Comparison of ENCODE assay signal across 18 cellular contexts in the genomic region with DNA sequence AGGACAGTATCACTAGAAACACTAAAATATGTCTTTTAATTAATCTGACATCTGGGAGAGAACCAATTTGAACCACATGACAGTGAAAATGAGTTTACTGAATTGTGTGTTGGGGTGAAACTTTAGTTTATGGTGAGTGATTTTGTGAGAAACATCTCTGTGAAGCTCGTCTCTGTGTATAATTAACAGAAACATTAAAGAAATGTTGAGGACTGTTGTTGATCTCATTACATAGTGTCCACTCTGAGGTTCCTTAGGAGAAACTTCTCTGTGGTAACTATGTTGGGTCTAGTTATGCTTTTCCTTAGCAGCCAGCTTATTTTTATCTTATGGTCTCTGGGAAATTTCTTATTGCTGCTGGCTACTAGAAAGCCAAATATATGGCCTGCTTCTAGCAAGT. TPM values are rescaled to one million over a fixed set of nuclear protein-coding genes. Genes with fewer than 3 reads are reported as not detected.
DNase-seq lines count a peak whose midpoint lies in the region; ATAC-seq and TF ChIP-seq lines count a peak whose summit lies in the region.
"Had no signal": no experiment of that assay in that cellular context is flagged by ENCODE, and none has a peak within 500 bp of the region (broad histone marks: within the 10 kb centered on the region; RNA-seq: fewer than 3 reads in every experiment).

No MANE protein-coding gene starts in this region.

- H3K27ac ChIP-seq in muscle layer of duodenum (ENCODE audit: low read length): peak overlapping the region; percentile 25
- peak overlapping the region; percentile 40 for H3K27ac ChIP-seq in smooth muscle cell (ENCODE audit: low read depth)
- no peak overlapping the region for H3K27ac ChIP-seq in caudate nucleus (ENCODE audit: low read depth, low read length)

- H3K36me3 Mint-ChIP-seq in type B pancreatic cell: peaks cover 7% of the 10 kb centered on the region

- H3K79me2 ChIP-seq in smooth muscle cell (ENCODE audit: low read depth): peaks cover 20% of the 10 kb centered on the region

- ATAC-seq in HG03354 (IDR thresholded peaks at IDR 0.05; ENCODE audit: poor library complexity, severe bottlenecking, unreplicated experiment): peak; percentile 56

- no peaks in the 10 kb centered on the region for H3K9me3 ChIP-seq in muscle layer of duodenum (ENCODE audit: control insufficient read depth in 1 of 2, low read length in 2 of 2)
- H3K9me3 ChIP-seq in smooth muscle cell (replicated peaks; ENCODE audit: low read depth): no peaks in the 10 kb centered on the region

- H3K4me1 Mint-ChIP-seq in type B pancreatic cell (ENCODE audit: unreplicated experiment): no peaks in the 10 kb centered on the region
- H3K4me1 Mint-ChIP-seq: B cell had no signal

- peaks cover 0 to 8% of the 10 kb centered on the region in 2 donors for H3K36me3 ChIP-seq in muscle layer of duodenum (ENCODE audit: control insufficient read depth in 1 of 2, insufficient read depth in 2 of 2, low read length in 2 of 2)
- no peaks in the 10 kb centered on the region for H3K36me3 ChIP-seq in smooth muscle cell (ENCODE audit: low read depth)

- DNase-seq in smooth muscle cell (lab: John Stamatoyannopoulos, UW; ENCODE audit: unreplicated experiment) (no peak), caudate nucleus (lab: John Stamatoyannopoulos, UW) (no peak), AG08395 (ENCODE audit: low spot score) (no peak), ACHN (no peak), type B pancreatic cell (ENCODE audit: extremely low spot score, unreplicated experiment) (no peak)
- DNase-seq: DMS79 treated with DMSO at 0.1 percent for 48 hours; H7; Kasumi-1; MM.1S; NCI-H1105; NCI-H1694; NCI-H2081 treated with DMSO at 0.1 percent for 48 hours; NCI-H748 treated with DMSO at 0.1 percent for 48 hours; NK-92 treated with Interleukin-12 subunit alpha and Interleukin-12 subunit beta, amount 100 ng/mL, for 24 hours; SHP77 treated with DMSO at 0.1 percent for 48 hours had no signal

- no peak overlapping the region for H3K4me2 ChIP-seq in smooth muscle cell

- TF ChIP-seq CTCF in smooth muscle cell (IDR thresholded peaks at IDR 0.05; ENCODE audit: borderline replicate concordance, insufficient read depth, poor library complexity, severe bottlenecking) (no peak), type B pancreatic cell (conservative IDR thresholded peaks at IDR 0.05) (no peak)

- no peak overlapping the region for H3K4me3 Mint-ChIP-seq in type B pancreatic cell
- H3K4me3 Mint-ChIP-seq: B cell had no signal

- WGBS in smooth muscle cell (ENCODE audit: low lambda C conversion rate): 68% methylated on average over 1 of the region's 1 CpG

- no peak overlapping the region for H3K9ac ChIP-seq in smooth muscle cell (ENCODE audit: low read depth)

- H3K27me3 ChIP-seq in muscle layer of duodenum (ENCODE audit: low read depth, low read length) (no peaks in the 10 kb centered on the region), smooth muscle cell (ENCODE audit: low read depth) (no peaks in the 10 kb centered on the region)

- no peaks in the 10 kb centered on the region for H3K27me3 Mint-ChIP-seq in type B pancreatic cell

- no peak overlapping the region for H3K27ac Mint-ChIP-seq in type B pancreatic cell
- H3K27ac Mint-ChIP-seq: B cell had no signal

- peaks cover 0 to 35% of the 10 kb centered on the region in 2 donors for H3K4me1 ChIP-seq in muscle layer of duodenum (ENCODE audit: control insufficient read depth in 1 of 2, insufficient read depth in 2 of 2, low read length in 2 of 2)
- peaks cover 21% of the 10 kb centered on the region for H3K4me1 ChIP-seq in smooth muscle cell (ENCODE audit: low read depth)

- H2AFZ ChIP-seq in smooth muscle cell (ENCODE audit: low read depth): no peak overlapping the region

- no peak overlapping the region for H3K4me3 ChIP-seq in muscle layer of duodenum (ENCODE audit: low read depth in 1 of 2, low read length in 2 of 2)
- no peak overlapping the region for H3K4me3 ChIP-seq in smooth muscle cell

- in situ Hi-C loops in ACHN (cut with HindIII; ENCODE audit: low pct_ligation_motif_present, low pct_unique_long_range_greater_than_20kb, low sequenced_read_pairs): no loop called here

- H4K20me1 ChIP-seq in smooth muscle cell (ENCODE audit: low read depth): no peaks in the 10 kb centered on the region

- H3F3A ChIP-seq in smooth muscle cell (ENCODE audit: low read depth): no peaks in the 10 kb centered on the region

- H3K9me3 Mint-ChIP-seq in type B pancreatic cell: no peaks in the 10 kb centered on the region

RNA-seq across cellular contexts. Expression of gene FGF2, which starts 15.8 kb away (rescaled TPM):
- 17.7 and 18.9 TPM in 2 replicates for total RNA-seq in smooth muscle cell
- polyA plus RNA-seq in smooth muscle cell: 9.4 and 11.8 TPM in 2 replicates
- 0.98 and 6.5 TPM in 2 replicates for total RNA-seq in type B pancreatic cell (ENCODE audit: low replicate concordance)
- total RNA-seq: B cell had no signal
